In the genomic region with DNA sequence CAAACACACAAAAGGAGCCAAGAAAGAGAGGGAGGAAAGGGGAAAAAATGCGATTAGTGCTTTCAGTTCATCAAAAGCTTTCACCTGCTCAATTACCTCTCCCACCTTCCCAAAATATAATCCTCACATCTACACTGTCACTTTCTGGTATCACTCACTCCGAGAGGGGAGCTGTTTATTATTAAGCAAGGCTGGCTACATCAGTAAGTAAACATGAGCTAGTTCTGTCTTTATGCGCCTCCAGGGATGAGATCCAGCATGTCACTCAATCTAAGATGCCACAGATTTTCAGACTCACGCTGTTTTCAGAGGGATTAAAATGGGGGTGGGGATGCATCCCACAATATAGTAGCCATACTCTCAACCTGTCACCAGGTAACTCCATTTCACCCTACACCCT, we compare ENCODE assay signal across 21 cellular contexts. TPM values are rescaled to one million over a fixed set of nuclear protein-coding genes. Genes with fewer than 3 reads are reported as not detected.
DNase-seq lines count a peak whose midpoint lies in the region; ATAC-seq, FAIRE-seq and TF ChIP-seq lines count a peak whose summit lies in the region.
"Had no signal": no experiment of that assay in that cellular context is flagged by ENCODE, and none has a peak within 500 bp of the region (broad histone marks: within the 10 kb centered on the region; RNA-seq: fewer than 3 reads in every experiment).

No MANE protein-coding gene starts in this region.

- intact Hi-C loops in HepG2 (cut with micrococcal nuclease; ENCODE audit: unreplicated experiment) (loop anchor here (1.0 to 5.0 kb wide), 4 partner anchors 46 to 968 kb away; no protein-coding TSS in a partner anchor), body of pancreas (cut with DNase I) (no loop called here)

- H3K27me3 Mint-ChIP-seq in H9 (ENCODE audit: low read depth) (no peaks in the 10 kb centered on the region), neural crest cell (ENCODE audit: low read depth) (peaks cover 11% of the 10 kb centered on the region)
- H3K27me3 Mint-ChIP-seq: CD8-positive, alpha-beta memory T cell had no signal

- H3K9me3 ChIP-seq in H9 (ENCODE audit: control insufficient read depth, low read depth, low read length) (no peaks in the 10 kb centered on the region), SJSA1 (replicated peaks) (no peaks in the 10 kb centered on the region), HepG2 (ENCODE audit: low read length) (no peaks in the 10 kb centered on the region), body of pancreas (no peaks in the 10 kb centered on the region)
- H3K9me3 ChIP-seq: BLaER1 had no signal

- H4K8ac ChIP-seq in H9 (replicated peaks; ENCODE audit: insufficient read length, low read depth, low read length) = no peak overlapping the region

- no peak overlapping the region for H2BK15ac ChIP-seq in H9 (ENCODE audit: low read depth, low read length)

- H4K91ac ChIP-seq in H9 (ENCODE audit: insufficient read length, low read depth, low read length) = no peak overlapping the region

- H3K4me3 ChIP-seq in SJSA1 (no peak overlapping the region), HepG2 (replicated peaks in 1 of 3; ENCODE audit: insufficient read depth in 1 of 3, low read depth in 2 of 3, low read length in 3 of 3) (peak overlapping the region in 1 of 3 experiments; percentile 19; a peak in 2 of 6 replicates), body of pancreas (no peak overlapping the region)
- H3K4me3 ChIP-seq: BLaER1, GM12878 had no signal

- ATAC-seq in HepG2 (peak; percentile 58), GM19023 (IDR thresholded peaks at IDR 0.05; ENCODE audit: unreplicated experiment) (no peak), body of pancreas (no peak)
- ATAC-seq: GM12878, PC-3 had no signal

- no TSS peak for BruUV-seq in HepG2 (replicated peaks; lab: Mats Ljungman, UMichigan)

- H3K4me1 ChIP-seq in H9 (ENCODE audit: insufficient read depth, low read length) (peaks cover 3% of the 10 kb centered on the region; the same call in 1 of the 2 replicates), SJSA1 (replicated peaks) (peaks cover 46% of the 10 kb centered on the region), HepG2 (ENCODE audit: insufficient read depth, low read length) (peaks cover 79% of the 10 kb centered on the region), body of pancreas (peaks cover 2% of the 10 kb centered on the region)

- peaks cover 26 to 30% of the 10 kb centered on the region in 2 experiments for H3K4me1 Mint-ChIP-seq in H9
- peaks cover 29% of the 10 kb centered on the region for H3K4me1 Mint-ChIP-seq in neural crest cell

- POLR2A ChIA-PET in HepG2 (lab: Yijun Ruan, JAX) = interaction anchor here (1.7 to 2.3 kb wide), 2 partner anchors 46 to 52 kb away, joined by 6 to 14 read pairs; no protein-coding TSS in a partner anchor

- H3K27me3 ChIP-seq in H9 (ENCODE audit: insufficient read depth, low read length) (no peaks in the 10 kb centered on the region), SJSA1 (replicated peaks) (no peaks in the 10 kb centered on the region), HepG2 (ENCODE audit: control insufficient read depth in 1 of 2, insufficient read depth in 2 of 2, low read length in 2 of 2) (no peaks in the 10 kb centered on the region), body of pancreas (no peaks in the 10 kb centered on the region)
- H3K27me3 ChIP-seq: BLaER1 had no signal

- no peak overlapping the region for H2BK120ac ChIP-seq in H9 (ENCODE audit: low read depth, low read length, poor library complexity, severe bottlenecking)

- in situ Hi-C loops in HepG2 (cut with HindIII; ENCODE audit: extremely low pct_ligation_motif_present, low pct_unique_long_range_greater_than_20kb) = no loop called here

- H3K23me2 ChIP-seq in H9 (ENCODE audit: insufficient read length, low read depth, low read length, poor library complexity, severe bottlenecking) = no peaks in the 10 kb centered on the region

- H2AK5ac ChIP-seq in H9 (ENCODE audit: insufficient read length, low read length) = no peak overlapping the region

- no peak overlapping the region for H3K23ac ChIP-seq in H9 (ENCODE audit: insufficient read length, low read depth, low read length)

- H3K9ac ChIP-seq in H9 (ENCODE audit: extremely low read depth, insufficient read length, low read length) (no peak overlapping the region), HepG2 (ENCODE audit: insufficient read depth, low read depth, low read length) (no peak overlapping the region)
- H3K9ac ChIP-seq: BLaER1 had no signal

- H3K36me3 Mint-ChIP-seq in H9 (ENCODE audit: insufficient read depth in 1 of 3, low read depth in 3 of 3) = peaks cover 11 to 54% (median 31%) of the 10 kb centered on the region in 3 experiments; a peak in 6 of 7 replicates
- H3K36me3 Mint-ChIP-seq in neural crest cell (ENCODE audit: low read depth) = peaks cover 5% of the 10 kb centered on the region
- H3K36me3 Mint-ChIP-seq: CD8-positive, alpha-beta memory T cell had no signal

- H4K20me1 ChIP-seq in H9 (ENCODE audit: control insufficient read depth, insufficient read depth, insufficient read length) (no peaks in the 10 kb centered on the region), HepG2 (ENCODE audit: insufficient read depth, low read length) (peaks cover 29% of the 10 kb centered on the region)

- H3K79me1 ChIP-seq in H9 (ENCODE audit: insufficient read depth, low read depth, low read length, poor library complexity, severe bottlenecking) = peaks cover 4% of the 10 kb centered on the region

- H3K27ac ChIP-seq in H9 (ENCODE audit: insufficient read length, low read depth, low read length) (no peak overlapping the region), SJSA1 (peak overlapping the region; percentile 55; the same call in 1 of the 2 replicates), HepG2 (ENCODE audit: extremely low read length, insufficient read depth, low read length) (peak overlapping the region; percentile 70), body of pancreas (no peak overlapping the region)
- H3K27ac ChIP-seq: BLaER1, RWPE1 had no signal

- no peak overlapping the region for H2BK5ac ChIP-seq in H9 (ENCODE audit: insufficient read length, low read length)

- H3K4me2 ChIP-seq in H9 (ENCODE audit: insufficient read depth, insufficient read length, low read length) (no peak overlapping the region), HepG2 (ENCODE audit: low read depth, low read length) (peak overlapping the region; percentile 65)
- H3K4me2 ChIP-seq: BLaER1 had no signal

- TF ChIP-seq CTCF in H9 (conservative IDR thresholded peaks at IDR 0.05) (no peak), HepG2 (CRISPR knock-in tag; IDR thresholded peaks at IDR 0.05) (no peak), neural crest cell (conservative IDR thresholded peaks at IDR 0.05) (no peak), body of pancreas (IDR thresholded peaks at IDR 0.05) (no peak)

- no peak overlapping the region for H3K18ac ChIP-seq in H9 (ENCODE audit: insufficient read length, low read depth, low read length)

- DNase-seq in H9 (no peak), SJSA1 (ENCODE audit: low read depth in 1 of 2, low spot score in 2 of 2) (no peak), HepG2 (ENCODE audit: low spot score) (peak; percentile 31), neural crest cell (ENCODE audit: low read depth, low spot score) (no peak), NCI-H1436 treated with DMSO at 0.1 percent for 48 hours (lab: John Stamatoyannopoulos, UW) (no peak), NCI-H446 (lab: John Stamatoyannopoulos, UW) (no peak), body of pancreas (no peak)
- DNase-seq: CD8-positive, alpha-beta memory T cell; DMS79 treated with DMSO at 0.1 percent for 48 hours; GOT3; MM.1S; NCI-H1092 treated with DMSO at 0.1 percent for 48 hours; NCI-H187; NCI-H82; PC-3; SW 1271 had no signal

- no peak overlapping the region for H3T11ph ChIP-seq in H9 (ENCODE audit: low read length)

- H3K56ac ChIP-seq in H9 (ENCODE audit: insufficient read length, low read depth, low read length) = no peak overlapping the region

- peaks cover 4% of the 10 kb centered on the region; the same call in 1 of the 2 replicates for H3K79me2 ChIP-seq in H9 (ENCODE audit: insufficient read depth, low read length)
- H3K79me2 ChIP-seq in HepG2 (ENCODE audit: insufficient read depth, low read length) = peaks cover 18% of the 10 kb centered on the region

- H3K14ac ChIP-seq in H9 (ENCODE audit: insufficient read depth, low read length) = no peak overlapping the region

- CTCF ChIA-PET in HepG2 (lab: Yijun Ruan, JAX; ENCODE audit: low intra/inter-chr PET ratio, low total read pairs) = interaction anchor here (0.6 kb wide), 1 partner anchor 38 kb away, joined by 3 read pairs; no protein-coding TSS in a partner anchor

- TF ChIP-seq POLR2A in HepG2 (IDR thresholded peaks at IDR 0.05; ENCODE audit: insufficient read depth in 1 of 2, low read depth in 2 of 2, low read length in 2 of 2) = no peak
- TF ChIP-seq POLR2A in body of pancreas (IDR thresholded peaks at IDR 0.05) = no peak

- TF ChIP-seq EP300 in HepG2 (IDR thresholded peaks at IDR 0.05; ENCODE audit: low read depth in 2 of 2, low read length in 2 of 2) = no peak
- no peak for TF ChIP-seq EP300 in HepG2 (CRISPR knock-in tag; IDR thresholded peaks at IDR 0.05; ENCODE audit: borderline replicate concordance)

- no CpG with 5 or more reads among the region's 4 CpGs for WGBS in H9 (ENCODE audit: extremely low coverage, insufficient read length, low lambda C conversion rate)
- WGBS in HepG2 (ENCODE audit: low lambda C conversion rate) = 18% methylated on average over 4 of the region's 4 CpGs
- WGBS in body of pancreas, 2 donors = 74 to 87% methylated on average over 4 of the region's 4 CpGs

- H3K36me3 ChIP-seq in SJSA1 (peaks cover 14% of the 10 kb centered on the region; the same call in 1 of the 2 replicates), HepG2 (replicated peaks in 1 of 2; ENCODE audit: control insufficient read depth in 1 of 2, insufficient read depth in 2 of 2, low read length in 2 of 2) (peaks cover 6 to 35% of the 10 kb centered on the region in 2 experiments), body of pancreas (replicated peaks in 1 of 2; ENCODE audit: insufficient read depth in 1 of 2, low read depth in 2 of 2) (peaks cover 0 to 5% of the 10 kb centered on the region in 2 donors)

- no peak overlapping the region for H2AFZ ChIP-seq in H9 (ENCODE audit: low read length)
- no peak overlapping the region for H2AFZ ChIP-seq in HepG2 (ENCODE audit: low read length)

- no peak overlapping the region for H2BK12ac ChIP-seq in H9 (ENCODE audit: insufficient read length, low read depth, low read length)

- H3K4me3 Mint-ChIP-seq in H9 (no peak overlapping the region), neural crest cell (no peak overlapping the region)
- H3K4me3 Mint-ChIP-seq: CD8-positive, alpha-beta memory T cell had no signal

- H3K9me3 Mint-ChIP-seq in H9 (no peaks in the 10 kb centered on the region), neural crest cell (no peaks in the 10 kb centered on the region)

- peak overlapping the region; percentile 24 to 69 (median 27); a peak in 4 of 7 replicates for H3K27ac Mint-ChIP-seq in H9
- peak overlapping the region; percentile 73 for H3K27ac Mint-ChIP-seq in neural crest cell (ENCODE audit: unreplicated experiment)
- H3K27ac Mint-ChIP-seq: CD8-positive, alpha-beta memory T cell had no signal

- peak; percentile 32 for FAIRE-seq in HepG2 (lab: Jason Lieb, UNC)
- FAIRE-seq: GM12878, GM18507 had no signal

- H2BK20ac ChIP-seq in H9 (ENCODE audit: low read depth, low read length, poor library complexity, severe bottlenecking) = no peak overlapping the region

- no peak overlapping the region for H4K5ac ChIP-seq in H9 (ENCODE audit: insufficient read length, low read depth, low read length)

- no peak overlapping the region for H3K4ac ChIP-seq in H9 (ENCODE audit: low read depth, low read length)

- no peak for TF ChIP-seq RAD21 in HepG2 (CRISPR knock-in tag; IDR thresholded peaks at IDR 0.05)

RNA-seq across cellular contexts. Expression of gene TLE1, which starts 54.9 kb away (rescaled TPM):
- total RNA-seq in H9 (2021) (75.1 and 79.3 TPM in 2 replicates), HepG2 (2016; rRNA removed; fragmentation: Illumina TruSeq; extraction: Trizol) (30.7 and 35.9 TPM in 2 replicates), neural crest cell (40.5 and 42.5 TPM in 2 replicates), body of pancreas (10 to 100 TPM; 49.5 to 58.3 TPM)
- 11.3 and 22.0 TPM in 2 replicates for total RNA-seq in SJSA1 (2014; rRNA removed; shearing (Covaris generic))
- 10.5 and 15.5 TPM in 2 replicates for total RNA-seq in HepG2 (2016; cell fraction: cytosol; rRNA removed; fragmentation: Illumina TruSeq; extraction: Trizol; ENCODE audit: low read depth)
- total RNA-seq in HepG2 (2016; cell fraction: insoluble cytoplasmic fraction; rRNA removed; fragmentation: Illumina TruSeq; extraction: Trizol) = 28.4 and 35.8 TPM in 2 replicates
- total RNA-seq in HepG2 (2016; cell fraction: membrane; rRNA removed; fragmentation: Illumina TruSeq; extraction: Trizol) = 21.3 and 25.1 TPM in 2 replicates
- total RNA-seq in HepG2 (2016; cell fraction: nucleus; rRNA removed; fragmentation: Illumina TruSeq; extraction: Trizol) = 32.7 and 35.7 TPM in 2 replicates
- polyA plus RNA-seq in HepG2 (2011; rRNA removed) = 109 and 121 TPM in 2 replicates
- polyA plus RNA-seq in HepG2 (2011; cell fraction: cytosol; rRNA removed) = 81.0 and 82.2 TPM in 2 replicates
- 88.7 and 102 TPM in 2 replicates for polyA plus RNA-seq in HepG2 (2011; cell fraction: nucleus; rRNA removed)
- polyA plus RNA-seq in HepG2 (2012) = 76.2 and 83.2 TPM in 2 replicates
- 5.7 and 6.0 TPM in 2 replicates for polyA plus RNA-seq in HepG2 (2016; cell fraction: cytosol; fragmentation: Illumina TruSeq; extraction: Trizol; ENCODE audit: low read depth)
- polyA plus RNA-seq in HepG2 (2016; cell fraction: insoluble cytoplasmic fraction; fragmentation: Illumina TruSeq; extraction: Trizol; ENCODE audit: low read depth) = 37.9 and 46.7 TPM in 2 replicates
- 16.5 and 18.0 TPM in 2 replicates for polyA plus RNA-seq in HepG2 (2016; cell fraction: membrane; fragmentation: Illumina TruSeq; extraction: Trizol; ENCODE audit: low read depth)
- 51.4 and 59.9 TPM in 2 replicates for polyA plus RNA-seq in HepG2 (2016; cell fraction: nucleus; fragmentation: Illumina TruSeq; extraction: Trizol; ENCODE audit: insufficient read depth, low read depth)
- polyA minus RNA-seq in HepG2 (2011; rRNA and poly(A)+ RNA removed; ENCODE audit: low replicate concordance) = 0.94 and 127 TPM in 2 replicates
- polyA minus RNA-seq in HepG2 (2011; cell fraction: cytosol; rRNA and poly(A)+ RNA removed) = 63.4 and 65.8 TPM in 2 replicates
- polyA minus RNA-seq in HepG2 (2011; cell fraction: nucleus; rRNA and poly(A)+ RNA removed) = 111 and 120 TPM in 2 replicates

Comparison
In these comparisons a context has a peak if more than half of its experiments do, and no peak if none do; other contexts are left out.
1. H3K27ac ChIP-seq: peak in SJSA1 (single experiment) and HepG2 (single experiment); none in H9 (single experiment) and body of pancreas (0 of 4).